Comparison of ENCODE assay signal across 6 cellular contexts in the genomic region with DNA sequence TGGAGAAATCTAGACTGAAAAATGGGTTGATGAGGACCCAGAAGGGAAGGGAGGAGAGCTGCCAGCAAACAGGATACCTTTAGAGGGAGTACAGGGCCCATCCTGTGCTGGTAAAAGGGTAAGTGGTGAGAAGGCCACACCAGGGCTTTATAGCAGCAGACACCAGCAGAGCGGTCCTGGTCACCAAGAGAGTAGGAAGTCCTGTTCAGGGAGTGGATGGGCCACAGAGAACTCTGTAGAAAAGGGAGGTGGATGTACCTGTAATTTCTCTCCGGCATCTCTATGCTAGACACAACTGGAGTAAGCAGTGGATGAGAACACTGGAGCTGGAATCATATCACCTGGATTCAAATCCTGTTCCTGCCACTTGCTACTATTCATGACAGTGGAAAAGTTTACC.
"Had no signal": no experiment of that assay in that cellular context is flagged by ENCODE, and none has a peak within 500 bp of the region (broad histone marks: within the 10 kb centered on the region; RNA-seq: fewer than 3 reads in every experiment).

No MANE protein-coding gene starts in this region.

- H3K27me3 Mint-ChIP-seq: IgD-negative memory B cell had no signal

- ATAC-seq: HepG2, K562 had no signal

- H3K4me3 Mint-ChIP-seq: IgD-negative memory B cell had no signal

- H3K4me3 ChIP-seq: K562 had no signal

- H3K27ac Mint-ChIP-seq: IgD-negative memory B cell had no signal

- H3K4me1 Mint-ChIP-seq: IgD-negative memory B cell had no signal

- H3K36me3 Mint-ChIP-seq: IgD-negative memory B cell had no signal

- DNase-seq: IMR-90, KBM-7 had no signal

- H3K27ac ChIP-seq: HL-60 had no signal
